In the genomic region with DNA sequence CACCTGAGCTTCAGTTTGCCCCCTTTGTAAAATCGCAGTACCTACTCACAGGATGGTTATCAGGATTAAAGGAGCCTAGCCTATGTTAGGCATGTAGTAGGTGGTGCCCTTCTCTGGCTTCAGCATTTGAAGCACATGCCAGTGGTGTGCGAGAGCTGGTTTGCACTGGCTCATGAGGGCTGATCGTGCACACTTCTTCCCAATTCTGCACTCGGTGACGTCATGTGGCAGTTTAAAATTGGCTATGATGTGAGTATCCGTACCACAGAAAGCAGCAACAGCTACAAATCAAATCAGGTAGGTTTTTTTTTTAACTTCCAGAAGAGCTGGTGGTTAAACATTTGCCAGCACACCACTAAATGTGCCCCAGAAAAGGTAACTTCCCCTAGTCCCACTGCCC, we compare ENCODE assay signal across 37 cellular contexts. TPM values are rescaled to one million over a fixed set of nuclear protein-coding genes. Genes with fewer than 3 reads are reported as not detected.
"Had no signal": no experiment of that assay in that cellular context is flagged by ENCODE, and none has a peak within 500 bp of the region (broad histone marks: within the 10 kb centered on the region; RNA-seq: fewer than 3 reads in every experiment).

No MANE protein-coding gene starts in this region.

- FAIRE-seq: colon, endometrium, endothelial cell of umbilical vein had no signal

- H3K27me3 ChIP-seq: adrenal gland, body of pancreas, breast epithelium, gastroesophageal sphincter had no signal

- DNase-seq: activated CD4-positive, alpha-beta memory T cell treated with anti-CD3 and anti-CD28 coated beads for 36 hours; activated CD4-positive, alpha-beta T cell treated with anti-CD3 and anti-CD28 coated beads for 36 hours; activated CD4-positive, alpha-beta T cell treated with anti-CD3 and anti-CD28 coated beads, Interleukin-2, amount 10 ng/mL, durations not matched to agents 24 days and 14 days; activated CD4-positive, CD25-positive, alpha-beta regulatory T cell; activated CD4-positive, CD25-positive, alpha-beta regulatory T cell treated with anti-CD3 and anti-CD28 coated beads, Interleukin-2, amount 50 U/mL, for 72 hours; activated CD8-positive, alpha-beta memory T cell treated with anti-CD3 and anti-CD28 coated beads, Interleukin-2, amount 10 ng/mL, durations not matched to agents 7 days and 5 days; activated CD8-positive, alpha-beta memory T cell treated with anti-CD3 and anti-CD28 coated beads, Interleukin-2, amount 50 U/mL, for 4 hours; activated CD8-positive, alpha-beta T cell treated with anti-CD3 and anti-CD28 coated beads, Interleukin-2, amount 10 ng/mL, durations not matched to agents 7 days and 5 days; activated effector memory CD4-positive, alpha-beta T cell treated with anti-CD3 and anti-CD28 coated beads, Interleukin-2, amount 50 U/mL, for 16 hours; activated naive CD4-positive, alpha-beta T cell treated with anti-CD3 and anti-CD28 coated beads for 36 hours; activated naive CD8-positive, alpha-beta T cell treated with anti-CD3 and anti-CD28 coated beads for 36 hours; activated naive CD8-positive, alpha-beta T cell treated with anti-CD3 and anti-CD28 coated beads, Interleukin-2, amount 50 U/mL, for 24 hours; activated T-cell treated with anti-CD3 and anti-CD28 coated beads, Interleukin-2, amount 50 U/mL, for 1 hour; activated T-cell treated with anti-CD3 and anti-CD28 coated beads, Interleukin-2, amount 50 U/mL, for 48 hours; adrenal gland; amygdala; aorta; cortex of kidney; dermis blood vessel endothelial cell; effector CD4-positive, alpha-beta T cell; esophagus squamous epithelium; foreskin melanocyte; heart right ventricle; T-helper 2 cell had no signal

- H3K27ac ChIP-seq: adrenal gland, body of pancreas, breast epithelium, cardiac muscle cell, epithelial cell of prostate, esophagus squamous epithelium, gastroesophageal sphincter, heart right ventricle had no signal

- H3K36me3 ChIP-seq: adrenal gland, breast epithelium, cardiac muscle cell had no signal

- H3K4me3 ChIP-seq: adrenal gland, body of pancreas, breast epithelium, cardiac muscle cell, esophagus squamous epithelium, gastroesophageal sphincter, heart right ventricle had no signal

- H3K9me3 ChIP-seq: adrenal gland, body of pancreas, breast epithelium, esophagus squamous epithelium, gastroesophageal sphincter, heart right ventricle had no signal

RNA-seq across cellular contexts. Expression of gene FOXO6, which starts 13.5 kb away (rescaled TPM):
- total RNA-seq: activated CD4-positive, alpha-beta T cell treated with anti-CD3 and anti-CD28 coated beads, Interleukin-2, amount 10 ng/mL, durations not matched to agents 24 days and 14 days; activated CD8-positive, alpha-beta memory T cell treated with anti-CD3 and anti-CD28 coated beads, Interleukin-2, amount 10 ng/mL, durations not matched to agents 7 days and 5 days; activated T-helper 1 cell treated with anti-CD3 and anti-CD28 coated beads, Interleukin-12 subunit alpha, Interleukin-12 subunit beta, Interleukin-2, Interleukin-4 antibody, amounts not matched to agents 30 ng/mL and 10 ng/mL and 1 ng/mL, durations not matched to agents 14 hours and 24 hours and 36 hours; dermis blood vessel endothelial cell; fibroblast of villous mesenchyme; glomerular endothelial cell; T-helper 1 cell treated with Interleukin-12 subunit alpha and Interleukin-12 subunit beta and Interleukin-4 antibody, amounts not matched to agents 30 ng/mL and 1 ng/mL, for 36 hours had no signal
- polyA plus RNA-seq: fibroblast of lung had no signal
